Comparison of ENCODE assay signal across 20 cellular contexts in the genomic region with DNA sequence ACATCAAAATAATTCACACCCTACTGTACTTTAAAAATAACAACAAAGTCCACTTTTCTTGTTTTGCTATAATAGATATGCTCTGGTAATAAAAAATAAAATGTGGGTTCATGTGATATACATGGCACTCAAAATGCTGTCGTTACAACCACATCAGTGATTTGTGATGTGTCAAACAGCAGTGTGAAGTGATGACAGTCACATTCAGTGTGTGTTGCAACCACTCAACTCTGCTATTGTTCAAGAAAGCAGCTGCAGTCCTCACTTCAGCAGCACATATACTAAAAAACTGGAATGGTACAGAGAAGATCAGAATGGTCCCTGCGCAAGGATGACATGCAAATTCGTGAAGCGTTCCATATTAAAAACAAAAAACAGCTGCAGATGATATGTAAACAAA.
"Had no signal": no experiment of that assay in that cellular context is flagged by ENCODE, and none has a peak within 500 bp of the region (broad histone marks: within the 10 kb centered on the region; RNA-seq: fewer than 3 reads in every experiment).

No MANE protein-coding gene starts in this region.

- H3K4me2 ChIP-seq: smooth muscle cell had no signal

- H3K9me3 Mint-ChIP-seq: activated T-cell treated with anti-CD3 and anti-CD28 coated beads, Interleukin-2, amount 50 U/mL, for 24 hours; dendritic cell treated with granulocyte-macrophage colony-stimulating factor and Interleukin-4, amounts not matched to agents 40 ng/mL and 50 ng/mL, for 4 days; immature natural killer cell; natural killer cell treated with Interleukin-12 subunit alpha and Interleukin-12 subunit beta and Interleukin-15 and Interleukin-18, amount 100 ng/mL, for 72 hours had no signal

- H3K4me3 Mint-ChIP-seq: activated T-cell treated with anti-CD3 and anti-CD28 coated beads, Interleukin-2, amount 50 U/mL, for 24 hours; dendritic cell treated with granulocyte-macrophage colony-stimulating factor and Interleukin-4, amounts not matched to agents 40 ng/mL and 50 ng/mL, for 4 days; immature natural killer cell; natural killer cell treated with Interleukin-12 subunit alpha and Interleukin-12 subunit beta and Interleukin-15 and Interleukin-18, amount 100 ng/mL, for 72 hours had no signal

- H3K36me3 Mint-ChIP-seq: natural killer cell treated with Interleukin-12 subunit alpha and Interleukin-12 subunit beta and Interleukin-15 and Interleukin-18, amount 100 ng/mL, for 72 hours had no signal

- H3K4me1 Mint-ChIP-seq: immature natural killer cell had no signal

- FAIRE-seq: astrocyte, bronchial epithelial cell had no signal

- H3K4me3 ChIP-seq: heart left ventricle, smooth muscle cell had no signal

- H3K27ac Mint-ChIP-seq: activated T-cell treated with anti-CD3 and anti-CD28 coated beads, Interleukin-2, amount 50 U/mL, for 24 hours; dendritic cell treated with granulocyte-macrophage colony-stimulating factor and Interleukin-4, amounts not matched to agents 40 ng/mL and 50 ng/mL, for 4 days; immature natural killer cell; natural killer cell treated with Interleukin-12 subunit alpha and Interleukin-12 subunit beta and Interleukin-15 and Interleukin-18, amount 100 ng/mL, for 72 hours had no signal

- ATAC-seq: heart left ventricle; natural killer cell treated with Interleukin-12 subunit alpha and Interleukin-12 subunit beta and Interleukin-15 and Interleukin-18, amount 100 ng/mL, for 72 hours; right cardiac atrium had no signal

- H3K9me3 ChIP-seq: heart left ventricle had no signal

- H3K27ac ChIP-seq: heart left ventricle had no signal

- DNase-seq: activated CD4-positive, CD25-positive, alpha-beta regulatory T cell treated with anti-CD3 and anti-CD28 coated beads, Interleukin-2, amount 50 U/mL, for 72 hours; activated naive CD4-positive, alpha-beta T cell treated with anti-CD3 and anti-CD28 coated beads, Interleukin-2, amount 50 U/mL, for 16 hours; activated T-cell treated with anti-CD3 and anti-CD28 coated beads, Interleukin-2, amount 50 U/mL, for 24 hours; effector memory CD4-positive, alpha-beta T cell; foreskin melanocyte; heart left ventricle; immature natural killer cell; mesendoderm; occipital lobe; right cardiac atrium; stimulated activated CD4-positive, alpha-beta T cell treated with anti-CD3 and anti-CD28 coated beads, Interleukin-4, amount 100 ng/mL, for 4 hours; stimulated activated CD8-positive, alpha-beta memory T cell treated with anti-CD3 and anti-CD28 coated beads, Interleukin-4, amount 100 ng/mL, for 48 hours; stimulated activated naive CD4-positive, alpha-beta T cell treated with Interleukin-2 at 50 U/mL for 16 hours; T1000; trophoblast cell had no signal

- H3K27me3 Mint-ChIP-seq: activated T-cell treated with anti-CD3 and anti-CD28 coated beads, Interleukin-2, amount 50 U/mL, for 24 hours; dendritic cell treated with granulocyte-macrophage colony-stimulating factor and Interleukin-4, amounts not matched to agents 40 ng/mL and 50 ng/mL, for 4 days; natural killer cell treated with Interleukin-12 subunit alpha and Interleukin-12 subunit beta and Interleukin-15 and Interleukin-18, amount 100 ng/mL, for 72 hours had no signal

- H3K27me3 ChIP-seq: heart left ventricle had no signal
